ENCODE assay signal across 9 cellular contexts in the genomic region with DNA sequence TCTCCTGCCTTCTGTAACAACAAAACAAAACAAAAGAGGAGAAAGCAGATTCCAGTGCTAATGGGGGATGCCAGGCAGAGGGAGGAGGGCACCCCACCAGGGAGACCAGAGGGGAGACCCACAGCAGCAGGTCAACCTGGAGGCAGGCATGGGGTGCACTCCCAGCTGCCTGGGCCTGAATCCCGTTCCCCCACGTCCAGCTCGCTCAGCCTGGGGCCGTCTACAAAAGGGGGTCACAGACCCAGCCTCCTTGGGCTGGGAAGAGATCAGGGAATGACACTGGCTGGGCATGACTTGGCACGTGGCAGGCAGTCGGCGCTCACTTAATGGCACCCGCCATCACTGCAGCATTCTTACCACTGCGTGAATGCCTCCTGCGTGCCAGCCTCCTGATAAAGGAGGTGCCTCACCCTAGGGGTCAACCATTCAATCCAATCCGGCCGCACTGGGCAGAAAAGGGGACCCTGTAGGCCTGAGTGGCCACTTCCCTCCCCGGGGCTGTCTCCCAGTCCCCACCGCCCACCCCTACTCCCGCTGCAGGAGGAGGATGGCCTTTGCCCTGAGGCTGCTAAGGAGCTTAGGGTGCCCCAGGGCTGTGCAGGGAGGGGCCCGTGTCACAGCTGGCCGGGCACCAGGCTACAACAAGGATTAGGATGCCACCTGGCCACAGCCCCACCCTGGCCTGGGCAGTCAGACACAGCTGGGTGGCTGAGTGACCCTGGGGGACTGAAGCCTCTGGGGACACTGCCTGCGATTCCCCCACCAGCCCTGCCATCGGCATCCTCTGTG.
DNase-seq lines count a peak whose midpoint lies in the region; ATAC-seq and TF ChIP-seq lines count a peak whose summit lies in the region.
"Had no signal": no experiment of that assay in that cellular context is flagged by ENCODE, and none has a peak within 500 bp of the region (broad histone marks: within the 10 kb centered on the region; RNA-seq: fewer than 3 reads in every experiment).

No MANE protein-coding gene starts in this region.

- ATAC-seq in GM18909 (IDR thresholded peaks at IDR 0.05; ENCODE audit: poor library complexity, unreplicated experiment), result peak; percentile 41
- ATAC-seq in HG02938 (IDR thresholded peaks at IDR 0.05; ENCODE audit: unreplicated experiment), result peak; percentile 24
- no peak for ATAC-seq in central memory CD8-positive, alpha-beta T cell (replicated peaks; ENCODE audit: extremely low read depth, poor library complexity, severe bottlenecking)
- peak; percentile 21 to 59 (median 46) for ATAC-seq in psoas muscle
- no peak for ATAC-seq in GM19397 (IDR thresholded peaks at IDR 0.05; ENCODE audit: unreplicated experiment)

- DNase-seq in central memory CD8-positive, alpha-beta T cell (ENCODE audit: low spot score in 2 of 2), result no peak
- DNase-seq in psoas muscle (peak; percentile 20 to 55), tibial artery (no peak), NCI-H2107 (lab: John Stamatoyannopoulos, UW) (no peak), GM03348 (ENCODE audit: low spot score) (no peak)
- DNase-seq: NCI-H1436 had no signal

- peak overlapping the region; percentile 82 for H3K27ac Mint-ChIP-seq in central memory CD8-positive, alpha-beta T cell (ENCODE audit: low read depth)

- peak overlapping the region; percentile 41 for H3K27ac ChIP-seq in psoas muscle
- H3K27ac ChIP-seq in tibial artery, result peak overlapping the region in 1 of 2 donors; percentile 21

- H3K36me3 Mint-ChIP-seq in central memory CD8-positive, alpha-beta T cell (ENCODE audit: insufficient read depth), result peaks cover 7% of the 10 kb centered on the region

- H3K4me1 ChIP-seq in psoas muscle, result peaks cover 27% of the 10 kb centered on the region
- peaks cover 0 to 48% (median 20%) of the 10 kb centered on the region in 4 donors for H3K4me1 ChIP-seq in tibial artery

- no peaks in the 10 kb centered on the region for H3K27me3 Mint-ChIP-seq in central memory CD8-positive, alpha-beta T cell

- intact Hi-C loops in psoas muscle (cut with DNase I), result no loop called here
- intact Hi-C loops in tibial artery (cut with DNase I; ENCODE audit: low total_unique reads), result no loop called here

- H3K9me3 Mint-ChIP-seq in central memory CD8-positive, alpha-beta T cell, result no peaks in the 10 kb centered on the region

- H3K4me3 Mint-ChIP-seq in central memory CD8-positive, alpha-beta T cell, result peak overlapping the region; percentile 65

- TF ChIP-seq CTCF in psoas muscle (IDR thresholded peaks at IDR 0.05) (no peak), tibial artery (IDR thresholded peaks at IDR 0.05) (no peak)

- H3K4me3 ChIP-seq in psoas muscle (no peak overlapping the region), tibial artery (no peak overlapping the region)

- H3K27me3 ChIP-seq in psoas muscle (ENCODE audit: insufficient read depth in 3 of 3, low read length in 2 of 3) (no peaks in the 10 kb centered on the region), tibial artery (no peaks in the 10 kb centered on the region)

- H3K4me1 Mint-ChIP-seq in central memory CD8-positive, alpha-beta T cell, result peaks cover 43% of the 10 kb centered on the region

- H3K36me3 ChIP-seq in psoas muscle (ENCODE audit: insufficient read depth in 1 of 2, low read depth in 1 of 2) (peaks cover 0 to 54% of the 10 kb centered on the region in 2 donors), tibial artery (peaks cover 0 to 82% (median 52%) of the 10 kb centered on the region in 3 donors)

- H3K9me3 ChIP-seq in psoas muscle (no peaks in the 10 kb centered on the region), tibial artery (no peaks in the 10 kb centered on the region)

- 34 to 63% (median 49%) methylated on average over 19 of the region's 19 CpGs for WGBS in psoas muscle, 3 donors

Comparison
In these comparisons a context has a peak if more than half of its experiments do, and no peak if none do; other contexts are left out.
1. ATAC-seq: peak in GM18909 (single experiment), HG02938 (single experiment) and psoas muscle (4 of 4); none in central memory CD8-positive, alpha-beta T cell (single experiment) and GM19397 (single experiment).
2. DNase-seq: peak in psoas muscle (2 of 2); none in central memory CD8-positive, alpha-beta T cell (0 of 2), tibial artery (0 of 2), NCI-H2107 (single experiment) and GM03348 (single experiment).